In the genomic region with DNA sequence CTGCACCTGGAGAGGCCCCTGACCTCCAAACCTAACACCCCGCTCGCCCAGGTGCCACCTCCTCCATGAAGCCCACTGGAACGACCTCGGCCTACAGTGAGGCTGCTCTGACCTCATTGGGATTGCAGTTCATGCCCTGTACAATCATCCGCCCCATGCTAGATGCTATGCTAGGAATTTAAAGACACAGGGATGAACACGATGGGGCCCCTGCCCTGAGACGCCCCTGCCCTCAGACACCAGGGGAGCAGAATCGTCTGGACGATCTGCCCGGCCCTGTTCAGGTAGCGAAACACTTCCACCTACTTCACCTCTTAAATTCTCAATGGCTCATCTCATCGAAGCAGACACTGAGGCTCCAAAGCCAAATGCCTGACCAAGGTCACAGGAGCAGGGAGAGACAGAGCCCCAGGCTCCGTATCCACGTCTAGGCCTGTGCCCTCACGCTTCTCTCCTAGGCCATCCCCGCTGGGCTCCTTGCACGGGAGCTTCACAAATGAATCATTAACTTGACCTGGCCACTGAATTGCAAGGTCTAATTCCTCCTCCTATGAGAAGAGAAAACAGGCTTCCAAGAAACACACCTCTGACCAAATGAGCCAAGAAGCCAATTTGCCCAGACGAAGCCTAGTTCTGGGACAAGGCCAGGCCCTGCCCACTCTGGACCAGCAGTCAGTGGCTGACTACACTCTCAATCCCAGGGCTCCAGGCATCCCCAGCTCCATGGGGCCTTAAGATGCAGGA, we compare ENCODE assay signal across 1 cellular context.
TF ChIP-seq lines count a peak whose summit lies in the region.

No MANE protein-coding gene starts in this region.

TF ChIP-seq in HepG2, 621 proteins besides CTCF, POLR2A, EP300 and RAD21 (continued from another document and continues in another):
- TF ChIP-seq, protein P1, sequence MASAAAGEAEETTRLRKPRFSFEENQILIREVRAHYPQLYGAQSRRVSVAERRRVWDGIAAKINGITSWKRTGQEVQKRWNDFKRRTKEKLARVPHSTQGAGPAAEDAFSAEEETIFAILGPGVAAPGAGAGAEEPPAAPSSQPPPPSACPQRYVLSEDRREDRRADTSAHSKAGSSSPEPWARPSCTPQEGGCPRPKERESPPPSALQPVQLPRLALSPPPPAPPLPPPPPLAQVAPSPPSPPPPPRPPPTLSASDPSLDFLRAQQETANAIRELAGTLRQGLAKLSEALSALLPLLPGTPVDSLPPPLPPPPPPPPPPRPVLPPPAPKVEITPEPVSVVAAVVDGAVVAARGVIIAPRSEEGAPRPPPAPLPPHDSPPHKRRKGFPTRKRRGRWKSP (CRISPR knock-in tag; IDR thresholded peaks at IDR 0.05) = peak; percentile 23; the same call in 1 of the 2 replicates
- TF ChIP-seq ZKSCAN1 (IDR thresholded peaks at IDR 0.05; ENCODE audit: low read length) (0 out of 2 replicates have a peak, but pooled peaks have one; percentile 14), ZNF740 (CRISPR knock-in tag; IDR thresholded peaks at IDR 0.05) (no peak), PHF21A (CRISPR knock-in tag; IDR thresholded peaks at IDR 0.05) (peak; percentile 57; the same call in 1 of the 2 replicates), FOXM1 (CRISPR knock-in tag; IDR thresholded peaks at IDR 0.05) (no peak), ZNF607 (CRISPR knock-in tag; IDR thresholded peaks at IDR 0.05; ENCODE audit: borderline replicate concordance) (0 out of 2 replicates have a peak, but pooled peaks have one; percentile 48), THAP11 (CRISPR knock-in tag; IDR thresholded peaks at IDR 0.05) (peak; percentile 35; the same call in 1 of the 2 replicates), ZNF143 (CRISPR knock-in tag; IDR thresholded peaks at IDR 0.05) (no peak), NFATC3 (CRISPR knock-in tag; IDR thresholded peaks at IDR 0.05) (no peak), KLF9 (CRISPR knock-in tag; IDR thresholded peaks at IDR 0.05; ENCODE audit: low read depth) (0 out of 2 replicates have a peak, but pooled peaks have one; percentile 28), NCOR1 (IDR thresholded peaks at IDR 0.05; ENCODE audit: borderline replicate concordance, low read length) (peak; percentile 22; the same call in 1 of the 2 replicates), NR0B2 (CRISPR knock-in tag; IDR thresholded peaks at IDR 0.05) (no peak), ZNF441 (CRISPR knock-in tag; IDR thresholded peaks at IDR 0.05; ENCODE audit: borderline replicate concordance) (no peak), SP5 (CRISPR knock-in tag; IDR thresholded peaks at IDR 0.05; ENCODE audit: borderline replicate concordance, low read depth) (no peak), ZFP90 (CRISPR knock-in tag; IDR thresholded peaks at IDR 0.05; ENCODE audit: borderline replicate concordance) (no peak)
- TF ChIP-seq, protein P2, sequence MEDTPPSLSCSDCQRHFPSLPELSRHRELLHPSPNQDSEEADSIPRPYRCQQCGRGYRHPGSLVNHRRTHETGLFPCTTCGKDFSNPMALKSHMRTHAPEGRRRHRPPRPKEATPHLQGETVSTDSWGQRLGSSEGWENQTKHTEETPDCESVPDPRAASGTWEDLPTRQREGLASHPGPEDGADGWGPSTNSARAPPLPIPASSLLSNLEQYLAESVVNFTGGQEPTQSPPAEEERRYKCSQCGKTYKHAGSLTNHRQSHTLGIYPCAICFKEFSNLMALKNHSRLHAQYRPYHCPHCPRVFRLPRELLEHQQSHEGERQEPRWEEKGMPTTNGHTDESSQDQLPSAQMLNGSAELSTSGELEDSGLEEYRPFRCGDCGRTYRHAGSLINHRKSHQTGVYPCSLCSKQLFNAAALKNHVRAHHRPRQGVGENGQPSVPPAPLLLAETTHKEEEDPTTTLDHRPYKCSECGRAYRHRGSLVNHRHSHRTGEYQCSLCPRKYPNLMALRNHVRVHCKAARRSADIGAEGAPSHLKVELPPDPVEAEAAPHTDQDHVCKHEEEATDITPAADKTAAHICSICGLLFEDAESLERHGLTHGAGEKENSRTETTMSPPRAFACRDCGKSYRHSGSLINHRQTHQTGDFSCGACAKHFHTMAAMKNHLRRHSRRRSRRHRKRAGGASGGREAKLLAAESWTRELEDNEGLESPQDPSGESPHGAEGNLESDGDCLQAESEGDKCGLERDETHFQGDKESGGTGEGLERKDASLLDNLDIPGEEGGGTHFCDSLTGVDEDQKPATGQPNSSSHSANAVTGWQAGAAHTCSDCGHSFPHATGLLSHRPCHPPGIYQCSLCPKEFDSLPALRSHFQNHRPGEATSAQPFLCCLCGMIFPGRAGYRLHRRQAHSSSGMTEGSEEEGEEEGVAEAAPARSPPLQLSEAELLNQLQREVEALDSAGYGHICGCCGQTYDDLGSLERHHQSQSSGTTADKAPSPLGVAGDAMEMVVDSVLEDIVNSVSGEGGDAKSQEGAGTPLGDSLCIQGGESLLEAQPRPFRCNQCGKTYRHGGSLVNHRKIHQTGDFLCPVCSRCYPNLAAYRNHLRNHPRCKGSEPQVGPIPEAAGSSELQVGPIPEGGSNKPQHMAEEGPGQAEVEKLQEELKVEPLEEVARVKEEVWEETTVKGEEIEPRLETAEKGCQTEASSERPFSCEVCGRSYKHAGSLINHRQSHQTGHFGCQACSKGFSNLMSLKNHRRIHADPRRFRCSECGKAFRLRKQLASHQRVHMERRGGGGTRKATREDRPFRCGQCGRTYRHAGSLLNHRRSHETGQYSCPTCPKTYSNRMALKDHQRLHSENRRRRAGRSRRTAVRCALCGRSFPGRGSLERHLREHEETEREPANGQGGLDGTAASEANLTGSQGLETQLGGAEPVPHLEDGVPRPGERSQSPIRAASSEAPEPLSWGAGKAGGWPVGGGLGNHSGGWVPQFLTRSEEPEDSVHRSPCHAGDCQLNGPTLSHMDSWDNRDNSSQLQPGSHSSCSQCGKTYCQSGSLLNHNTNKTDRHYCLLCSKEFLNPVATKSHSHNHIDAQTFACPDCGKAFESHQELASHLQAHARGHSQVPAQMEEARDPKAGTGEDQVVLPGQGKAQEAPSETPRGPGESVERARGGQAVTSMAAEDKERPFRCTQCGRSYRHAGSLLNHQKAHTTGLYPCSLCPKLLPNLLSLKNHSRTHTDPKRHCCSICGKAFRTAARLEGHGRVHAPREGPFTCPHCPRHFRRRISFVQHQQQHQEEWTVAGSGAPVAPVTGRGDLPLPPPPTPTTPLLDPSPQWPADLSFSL (CRISPR knock-in tag; IDR thresholded peaks at IDR 0.05) = no peak
- TF ChIP-seq, protein P3, sequence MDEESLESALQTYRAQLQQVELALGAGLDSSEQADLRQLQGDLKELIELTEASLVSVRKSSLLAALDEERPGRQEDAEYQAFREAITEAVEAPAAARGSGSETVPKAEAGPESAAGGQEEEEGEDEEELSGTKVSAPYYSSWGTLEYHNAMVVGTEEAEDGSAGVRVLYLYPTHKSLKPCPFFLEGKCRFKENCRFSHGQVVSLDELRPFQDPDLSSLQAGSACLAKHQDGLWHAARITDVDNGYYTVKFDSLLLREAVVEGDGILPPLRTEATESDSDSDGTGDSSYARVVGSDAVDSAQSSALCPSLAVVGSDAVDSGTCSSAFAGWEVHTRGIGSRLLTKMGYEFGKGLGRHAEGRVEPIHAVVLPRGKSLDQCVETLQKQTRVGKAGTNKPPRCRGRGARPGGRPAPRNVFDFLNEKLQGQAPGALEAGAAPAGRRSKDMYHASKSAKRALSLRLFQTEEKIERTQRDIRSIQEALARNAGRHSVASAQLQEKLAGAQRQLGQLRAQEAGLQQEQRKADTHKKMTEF (CRISPR knock-in tag; IDR thresholded peaks at IDR 0.05) = peak; percentile 45; the same call in 1 of the 2 replicates
- TF ChIP-seq, protein P4, sequence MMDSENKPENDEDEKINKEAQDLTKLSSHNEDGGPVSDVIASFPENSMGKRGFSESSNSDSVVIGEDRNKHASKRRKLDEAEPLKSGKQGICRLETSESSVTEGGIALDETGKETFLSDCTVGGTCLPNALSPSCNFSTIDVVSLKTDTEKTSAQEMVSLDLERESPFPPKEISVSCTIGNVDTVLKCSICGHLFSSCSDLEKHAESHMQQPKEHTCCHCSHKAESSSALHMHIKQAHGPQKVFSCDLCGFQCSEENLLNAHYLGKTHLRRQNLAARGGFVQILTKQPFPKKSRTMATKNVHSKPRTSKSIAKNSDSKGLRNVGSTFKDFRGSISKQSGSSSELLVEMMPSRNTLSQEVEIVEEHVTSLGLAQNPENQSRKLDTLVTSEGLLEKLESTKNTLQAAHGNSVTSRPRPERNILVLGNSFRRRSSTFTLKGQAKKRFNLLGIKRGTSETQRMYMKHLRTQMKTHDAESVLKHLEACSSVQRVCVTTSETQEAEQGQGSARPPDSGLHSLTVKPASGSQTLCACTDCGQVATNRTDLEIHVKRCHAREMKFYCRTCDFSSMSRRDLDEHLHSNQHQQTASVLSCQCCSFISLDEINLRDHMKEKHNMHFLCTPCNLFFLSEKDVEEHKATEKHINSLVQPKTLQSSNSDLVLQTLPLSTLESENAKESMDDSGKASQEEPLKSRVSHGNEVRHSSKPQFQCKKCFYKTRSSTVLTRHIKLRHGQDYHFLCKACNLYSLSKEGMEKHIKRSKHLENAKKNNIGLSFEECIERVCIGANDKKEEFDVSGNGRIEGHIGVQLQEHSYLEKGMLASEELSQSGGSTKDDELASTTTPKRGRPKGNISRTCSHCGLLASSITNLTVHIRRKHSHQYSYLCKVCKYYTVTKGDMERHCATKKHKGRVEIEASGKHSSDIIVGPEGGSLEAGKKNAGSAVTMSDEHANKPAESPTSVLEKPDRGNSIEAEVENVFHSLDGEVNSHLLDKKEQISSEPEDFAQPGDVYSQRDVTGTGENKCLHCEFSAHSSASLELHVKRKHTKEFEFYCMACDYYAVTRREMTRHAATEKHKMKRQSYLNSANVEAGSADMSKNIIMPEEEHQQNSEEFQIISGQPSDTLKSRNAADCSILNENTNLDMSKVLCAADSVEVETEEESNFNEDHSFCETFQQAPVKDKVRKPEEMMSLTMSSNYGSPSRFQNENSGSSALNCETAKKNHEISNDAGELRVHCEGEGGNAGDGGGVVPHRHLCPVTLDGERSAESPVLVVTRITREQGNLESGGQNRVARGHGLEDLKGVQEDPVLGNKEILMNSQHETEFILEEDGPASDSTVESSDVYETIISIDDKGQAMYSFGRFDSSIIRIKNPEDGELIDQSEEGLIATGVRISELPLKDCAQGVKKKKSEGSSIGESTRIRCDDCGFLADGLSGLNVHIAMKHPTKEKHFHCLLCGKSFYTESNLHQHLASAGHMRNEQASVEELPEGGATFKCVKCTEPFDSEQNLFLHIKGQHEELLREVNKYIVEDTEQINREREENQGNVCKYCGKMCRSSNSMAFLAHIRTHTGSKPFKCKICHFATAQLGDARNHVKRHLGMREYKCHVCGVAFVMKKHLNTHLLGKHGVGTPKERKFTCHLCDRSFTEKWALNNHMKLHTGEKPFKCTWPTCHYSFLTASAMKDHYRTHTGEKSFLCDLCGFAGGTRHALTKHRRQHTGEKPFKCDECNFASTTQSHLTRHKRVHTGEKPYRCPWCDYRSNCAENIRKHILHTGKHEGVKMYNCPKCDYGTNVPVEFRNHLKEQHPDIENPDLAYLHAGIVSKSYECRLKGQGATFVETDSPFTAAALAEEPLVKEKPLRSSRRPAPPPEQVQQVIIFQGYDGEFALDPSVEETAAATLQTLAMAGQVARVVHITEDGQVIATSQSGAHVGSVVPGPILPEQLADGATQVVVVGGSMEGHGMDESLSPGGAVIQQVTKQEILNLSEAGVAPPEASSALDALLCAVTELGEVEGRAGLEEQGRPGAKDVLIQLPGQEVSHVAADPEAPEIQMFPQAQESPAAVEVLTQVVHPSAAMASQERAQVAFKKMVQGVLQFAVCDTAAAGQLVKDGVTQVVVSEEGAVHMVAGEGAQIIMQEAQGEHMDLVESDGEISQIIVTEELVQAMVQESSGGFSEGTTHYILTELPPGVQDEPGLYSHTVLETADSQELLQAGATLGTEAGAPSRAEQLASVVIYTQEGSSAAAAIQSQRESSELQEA (CRISPR knock-in tag; IDR thresholded peaks at IDR 0.05; ENCODE audit: not compliant biosample characterization) = no peak
- TF ChIP-seq, protein P5, sequence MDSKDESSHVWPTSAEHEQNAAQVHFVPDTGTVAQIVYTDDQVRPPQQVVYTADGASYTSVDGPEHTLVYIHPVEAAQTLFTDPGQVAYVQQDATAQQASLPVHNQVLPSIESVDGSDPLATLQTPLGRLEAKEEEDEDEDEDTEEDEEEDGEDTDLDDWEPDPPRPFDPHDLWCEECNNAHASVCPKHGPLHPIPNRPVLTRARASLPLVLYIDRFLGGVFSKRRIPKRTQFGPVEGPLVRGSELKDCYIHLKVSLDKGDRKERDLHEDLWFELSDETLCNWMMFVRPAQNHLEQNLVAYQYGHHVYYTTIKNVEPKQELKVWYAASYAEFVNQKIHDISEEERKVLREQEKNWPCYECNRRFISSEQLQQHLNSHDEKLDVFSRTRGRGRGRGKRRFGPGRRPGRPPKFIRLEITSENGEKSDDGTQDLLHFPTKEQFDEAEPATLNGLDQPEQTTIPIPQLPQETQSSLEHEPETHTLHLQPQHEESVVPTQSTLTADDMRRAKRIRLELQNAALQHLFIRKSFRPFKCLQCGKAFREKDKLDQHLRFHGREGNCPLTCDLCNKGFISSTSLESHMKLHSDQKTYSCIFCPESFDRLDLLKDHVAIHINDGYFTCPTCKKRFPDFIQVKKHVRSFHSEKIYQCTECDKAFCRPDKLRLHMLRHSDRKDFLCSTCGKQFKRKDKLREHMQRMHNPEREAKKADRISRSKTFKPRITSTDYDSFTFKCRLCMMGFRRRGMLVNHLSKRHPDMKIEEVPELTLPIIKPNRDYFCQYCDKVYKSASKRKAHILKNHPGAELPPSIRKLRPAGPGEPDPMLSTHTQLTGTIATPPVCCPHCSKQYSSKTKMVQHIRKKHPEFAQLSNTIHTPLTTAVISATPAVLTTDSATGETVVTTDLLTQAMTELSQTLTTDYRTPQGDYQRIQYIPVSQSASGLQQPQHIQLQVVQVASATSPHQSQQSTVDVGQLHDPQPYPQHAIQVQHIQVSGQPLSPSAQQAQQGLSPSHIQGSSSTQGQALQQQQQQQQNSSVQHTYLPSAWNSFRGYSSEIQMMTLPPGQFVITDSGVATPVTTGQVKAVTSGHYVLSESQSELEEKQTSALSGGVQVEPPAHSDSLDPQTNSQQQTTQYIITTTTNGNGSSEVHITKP (CRISPR knock-in tag; IDR thresholded peaks at IDR 0.05; ENCODE audit: low read depth) = 0 out of 2 replicates have a peak, but pooled peaks have one; percentile 57
- TF ChIP-seq, protein P6, sequence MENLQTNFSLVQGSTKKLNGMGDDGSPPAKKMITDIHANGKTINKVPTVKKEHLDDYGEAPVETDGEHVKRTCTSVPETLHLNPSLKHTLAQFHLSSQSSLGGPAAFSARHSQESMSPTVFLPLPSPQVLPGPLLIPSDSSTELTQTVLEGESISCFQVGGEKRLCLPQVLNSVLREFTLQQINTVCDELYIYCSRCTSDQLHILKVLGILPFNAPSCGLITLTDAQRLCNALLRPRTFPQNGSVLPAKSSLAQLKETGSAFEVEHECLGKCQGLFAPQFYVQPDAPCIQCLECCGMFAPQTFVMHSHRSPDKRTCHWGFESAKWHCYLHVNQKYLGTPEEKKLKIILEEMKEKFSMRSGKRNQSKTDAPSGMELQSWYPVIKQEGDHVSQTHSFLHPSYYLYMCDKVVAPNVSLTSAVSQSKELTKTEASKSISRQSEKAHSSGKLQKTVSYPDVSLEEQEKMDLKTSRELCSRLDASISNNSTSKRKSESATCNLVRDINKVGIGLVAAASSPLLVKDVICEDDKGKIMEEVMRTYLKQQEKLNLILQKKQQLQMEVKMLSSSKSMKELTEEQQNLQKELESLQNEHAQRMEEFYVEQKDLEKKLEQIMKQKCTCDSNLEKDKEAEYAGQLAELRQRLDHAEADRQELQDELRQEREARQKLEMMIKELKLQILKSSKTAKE (CRISPR knock-in tag; IDR thresholded peaks at IDR 0.05; ENCODE audit: borderline replicate concordance) = peak; percentile 49
